Comparison of ENCODE assay signal across 11 cellular contexts in genomic region chr10:101287922-101288638, GRCh38. TPM values are rescaled to one million over a fixed set of nuclear protein-coding genes. Genes with fewer than 3 reads are reported as not detected.
DNase-seq lines count a peak whose midpoint lies in the region; ATAC-seq and TF ChIP-seq lines count a peak whose summit lies in the region.
"Had no signal": no experiment of that assay in that cellular context is flagged by ENCODE, and none has a peak within 500 bp of the region (broad histone marks: within the 10 kb centered on the region; RNA-seq: fewer than 3 reads in every experiment).

No MANE protein-coding gene starts in this region.

- TF ChIP-seq POLR2A in right lobe of liver (IDR thresholded peaks at IDR 0.05), result no peak

- peaks cover 84% of the 10 kb centered on the region for H3K27me3 Mint-ChIP-seq in T-helper 17 cell

- no peak overlapping the region for H3K4me3 ChIP-seq in right lobe of liver

- peaks cover 3 to 21% of the 10 kb centered on the region in 2 donors for H3K27me3 ChIP-seq in right lobe of liver

- no peak overlapping the region for H3K27ac Mint-ChIP-seq in T-helper 17 cell
- H3K27ac Mint-ChIP-seq: stimulated activated naive B cell treated with anti-CD40 and anti-IgM and Interleukin-4, amounts not matched to agents 10 μg/mL and 1 μg/mL and 100 μg/mL, for 72 hours had no signal

- H3K9me3 ChIP-seq in right lobe of liver (no peaks in the 10 kb centered on the region), T-helper 17 cell (ENCODE audit: control insufficient read depth, low read length, poor library complexity, severe bottlenecking) (no peaks in the 10 kb centered on the region)

- intact Hi-C loops in right lobe of liver (cut with DNase I), result no loop called here
- intact Hi-C loops in left colon (cut with DNase I, micrococcal nuclease), result no loop called here

- ATAC-seq in right lobe of liver, result peak in 3 of 4 donors; percentile 21 to 38 (median 26)
- no peak for ATAC-seq in T-helper 17 cell
- ATAC-seq in GM18868 (IDR thresholded peaks at IDR 0.05; ENCODE audit: unreplicated experiment), result no peak
- ATAC-seq in left colon, result no peak
- ATAC-seq: activated CD4-positive, CD25-positive, alpha-beta regulatory T cell treated with anti-CD3 and anti-CD28 coated beads, Interleukin-2, amount 50 U/mL, for 24 hours had no signal

- 20% methylated on average over 4 of the region's 7 CpGs for WGBS in right lobe of liver (ENCODE audit: insufficient coverage, low coverage, low lambda C conversion rate, missing lambda C conversion rate)

- DNase-seq in Daoy (ENCODE audit: low read depth) (peak; percentile 36), astrocyte of the hippocampus (ENCODE audit: low read depth, low spot score) (peak; percentile 64), right lobe of liver (no peak), T-helper 17 cell (no peak), AG08395 (ENCODE audit: low spot score) (no peak), left colon (no peak)
- DNase-seq: stimulated activated naive B cell treated with anti-CD40 and anti-IgM and Interleukin-4, amounts not matched to agents 10 μg/mL and 1 μg/mL and 100 μg/mL, for 72 hours had no signal

- no peak overlapping the region for H3K27ac ChIP-seq in right lobe of liver
- H3K27ac ChIP-seq: HL-60 had no signal

- no peaks in the 10 kb centered on the region for H3K36me3 ChIP-seq in right lobe of liver

- peaks cover 0 to 16% (median 0%) of the 10 kb centered on the region in 4 donors for H3K4me1 ChIP-seq in right lobe of liver

- peaks cover 29% of the 10 kb centered on the region for H3K4me1 Mint-ChIP-seq in T-helper 17 cell

- TF ChIP-seq CTCF in LNCAP (IDR thresholded peaks at IDR 0.05) (peak; percentile 26; the same call in 1 of the 2 replicates), right lobe of liver (IDR thresholded peaks at IDR 0.05) (peak in 2 of 4 donors; percentile 9 to 14)

- no peak overlapping the region for H3K4me3 Mint-ChIP-seq in T-helper 17 cell

- peaks cover 10% of the 10 kb centered on the region for H3K36me3 Mint-ChIP-seq in T-helper 17 cell (ENCODE audit: low read depth)
- H3K36me3 Mint-ChIP-seq: stimulated activated naive B cell treated with anti-CD40 and anti-IgM and Interleukin-4, amounts not matched to agents 10 μg/mL and 1 μg/mL and 100 μg/mL, for 72 hours had no signal

RNA-seq across cellular contexts. Expression of gene LBX1, which starts 58.8 kb away (rescaled TPM):
- total RNA-seq in Daoy (2014; rRNA removed; shearing (Covaris generic)), result 0.06 TPM in 1 of 2 replicates, not detected in the other
- not detected for total RNA-seq in right lobe of liver
- total RNA-seq in T-helper 17 cell, result not detected
- not detected for total RNA-seq in left colon

Comparison
In these comparisons a context has a peak if more than half of its experiments do, and no peak if none do; other contexts are left out.
1. DNase-seq: peak in Daoy (single experiment) and astrocyte of the hippocampus (single experiment); none in right lobe of liver (0 of 3), T-helper 17 cell (0 of 3), AG08395 (single experiment) and left colon (0 of 2).
2. ATAC-seq: peak in right lobe of liver (3 of 4); none in T-helper 17 cell (single experiment), GM18868 (single experiment) and left colon (single experiment).